Comparison of ENCODE assay signal across 8 cellular contexts in genomic region chr17:75876938-75877751, GRCh38. TPM values are rescaled to one million over a fixed set of nuclear protein-coding genes. Genes with fewer than 3 reads are reported as not detected.
DNase-seq lines count a peak whose midpoint lies in the region; ATAC-seq, FAIRE-seq and TF ChIP-seq lines count a peak whose summit lies in the region.

No MANE protein-coding gene starts in this region.

- H3K27ac ChIP-seq in pancreas = peak overlapping the region; percentile 75 to 98 (median 86)

- intact Hi-C loops in left cardiac atrium (cut with DNase I) (no loop called here), pancreas (cut with DNase I) (no loop called here)

- H3K4me3 ChIP-seq in pancreas = peak overlapping the region; percentile 34 to 75 (median 54)

- no peaks in the 10 kb centered on the region for H3K27me3 ChIP-seq in pancreas

- TF ChIP-seq CTCF in GM12872 (IDR thresholded peaks at IDR 0.05; ENCODE audit: insufficient read depth, low read depth, low read length) (0 out of 3 replicates have a peak, but pooled peaks have one; percentile 2), pancreas (IDR thresholded peaks at IDR 0.05) (no peak)

- H3K9me3 ChIP-seq in pancreas = no peaks in the 10 kb centered on the region

- peak; percentile 67 to 70 for ATAC-seq in left cardiac atrium
- peak; percentile 48 to 70 (median 56) for ATAC-seq in pancreas
- no peak for ATAC-seq in GM21367 (IDR thresholded peaks at IDR 0.05; ENCODE audit: unreplicated experiment)

- peaks cover 6 to 29% (median 27%) of the 10 kb centered on the region in 3 donors for H3K4me1 ChIP-seq in pancreas

- DNase-seq in NCI-H69 (lab: John Stamatoyannopoulos, UW) (peak; percentile 70), amygdala (lab: John Stamatoyannopoulos, UW) (peak in 51 of 56 donors; percentile 38 to 88 (median 70)), left cardiac atrium (peak; percentile 95), pancreas (peak; percentile 86 to 94 (median 90)), iPS-NIHi7 (ENCODE audit: extremely low spot score) (no peak), KBM-7 (no peak)

- FAIRE-seq in pancreas (lab: Jason Lieb, UNC) = no peak

- H3K36me3 ChIP-seq in pancreas = no peaks in the 10 kb centered on the region

- in situ Hi-C loops in KBM-7 (cut with MboI; ENCODE audit: low pct_unique_long_range_greater_than_20kb, low sequenced_read_pairs) = no loop called here

- WGBS in pancreas, 2 donors = 16 to 17% methylated on average over 41 of the region's 41 CpGs

RNA-seq across cellular contexts. Expression of gene TRIM47, which starts 1.2 kb away (rescaled TPM):
- 10 to 100 TPM; 22.9 to 25.3 TPM for total RNA-seq in left cardiac atrium
- total RNA-seq in pancreas = 10 to 100 TPM in 4 of 6 donors, 1 to 10 TPM in 2; 4.2 to 58.2 (median 17.6) TPM
- polyA plus RNA-seq in pancreas = 10 to 100 TPM; 34.1 to 35.9 TPM

RNA-seq across cellular contexts. Expression of gene TRIM65, which starts 19.6 kb away (rescaled TPM):
- total RNA-seq in left cardiac atrium (1 to 10 TPM; 8.4 to 9.9 TPM), pancreas (10 to 100 TPM in 3 of 6 donors, 1 to 10 TPM in 3; 8.2 to 13.1 (median 10.3) TPM)
- polyA plus RNA-seq in pancreas = 10 to 100 TPM in 1 of 2 donors, 1 to 10 TPM in 1; 9.8 to 12.5 TPM

RNA-seq across cellular contexts. Expression of gene WBP2, which starts 22.0 kb away (rescaled TPM):
- total RNA-seq in left cardiac atrium = 100 to 1,000 TPM; 106 to 122 TPM
- total RNA-seq in pancreas = 10 to 100 TPM; 56.0 to 83.5 (median 62.9) TPM
- 100 to 1,000 TPM in 1 of 2 donors, 10 to 100 TPM in 1; 95.0 to 106 TPM for polyA plus RNA-seq in pancreas

RNA-seq across cellular contexts. Expression of gene MRPL38, which starts 27.5 kb away (rescaled TPM):
- 10 to 100 TPM; 73.7 to 83.4 TPM for total RNA-seq in left cardiac atrium
- 10 to 100 TPM; 40.6 to 59.9 (median 45.9) TPM for total RNA-seq in pancreas
- polyA plus RNA-seq in pancreas = 10 to 100 TPM; 95.3 to 95.8 TPM

RNA-seq across cellular contexts. Expression of gene UNC13D, which starts 32.9 kb away (rescaled TPM):
- total RNA-seq in left cardiac atrium = 10 to 100 TPM; 22.1 to 34.0 TPM
- total RNA-seq in pancreas = 10 to 100 TPM in 3 of 6 donors, 1 to 10 TPM in 3; 4.7 to 23.6 (median 10.0) TPM
- 10 to 100 TPM; 17.9 to 29.0 TPM for polyA plus RNA-seq in pancreas

Comparison
In these comparisons a context has a peak if more than half of its experiments do, and no peak if none do; other contexts are left out.
1. DNase-seq: peak in NCI-H69 (single experiment), amygdala (51 of 56), left cardiac atrium (single experiment) and pancreas (6 of 6); none in iPS-NIHi7 (single experiment) and KBM-7 (single experiment).